10 cellular contexts compared by ENCODE assay signal in genomic region chr9:16335788-16336580, GRCh38.
DNase-seq lines count a peak whose midpoint lies in the region; ATAC-seq and TF ChIP-seq lines count a peak whose summit lies in the region.
"Had no signal": no experiment of that assay in that cellular context is flagged by ENCODE, and none has a peak within 500 bp of the region (broad histone marks: within the 10 kb centered on the region; RNA-seq: fewer than 3 reads in every experiment).

No MANE protein-coding gene starts in this region.

- TF ChIP-seq POLR2A in NB4 (IDR thresholded peaks at IDR 0.05; ENCODE audit: extremely low read depth, insufficient read length), result no peak

- ATAC-seq in HG03045 (IDR thresholded peaks at IDR 0.05; ENCODE audit: unreplicated experiment), result no peak

- no peak overlapping the region for H3K4me3 ChIP-seq in NB4 (ENCODE audit: low read depth, low read length)

- DNase-seq in AG08395 (ENCODE audit: low spot score) (peak; percentile 99), NB4 (ENCODE audit: low read depth) (peak; percentile 65), dermis microvascular lymphatic vessel endothelial cell (ENCODE audit: low read depth in 2 of 2) (peak; percentile 15 to 82), mucosa of gallbladder (ENCODE audit: low spot score) (peak; percentile 32), cortex of kidney (lab: John Stamatoyannopoulos, UW) (no peak), NCI-H82 treated with DMSO at 0.1 percent for 48 hours (lab: John Stamatoyannopoulos, UW; ENCODE audit: unreplicated experiment) (no peak), NOMO-1 treated with dmso at 0.1 percent for 144 hours (lab: John Stamatoyannopoulos, UW; ENCODE audit: unreplicated experiment) (no peak)
- DNase-seq: activated CD4-positive, alpha-beta memory T cell treated with anti-CD3 and anti-CD28 coated beads, Interleukin-2, amount 10 ng/mL, durations not matched to agents 7 days and 5 days; CD4-positive, CD25-positive, alpha-beta regulatory T cell had no signal

- no peak for TF ChIP-seq CTCF in NB4 (IDR thresholded peaks at IDR 0.05; ENCODE audit: low read depth, low read length)

Comparison
In these comparisons a context has a peak if more than half of its experiments do, and no peak if none do; other contexts are left out.
1. DNase-seq: peak in AG08395 (single experiment), NB4 (single experiment), dermis microvascular lymphatic vessel endothelial cell (2 of 2) and mucosa of gallbladder (single experiment); none in cortex of kidney (single experiment), NCI-H82 treated with DMSO at 0.1 percent for 48 hours (single experiment) and NOMO-1 treated with dmso at 0.1 percent for 144 hours (single experiment).